ENCODE assay signal across 22 cellular contexts in genomic region chr9:110648698-110649097, GRCh38. TPM values are rescaled to one million over a fixed set of nuclear protein-coding genes. Genes with fewer than 3 reads are reported as not detected.
"Had no signal": no experiment of that assay in that cellular context is flagged by ENCODE, and none has a peak within 500 bp of the region (broad histone marks: within the 10 kb centered on the region; RNA-seq: fewer than 3 reads in every experiment).

No MANE protein-coding gene starts in this region.

- H3K27me3 ChIP-seq: heart left ventricle, transverse colon, uterus had no signal

- H3K4me1 ChIP-seq: heart left ventricle, lower lobe of right lung, uterus had no signal

- H3K27ac ChIP-seq: epithelial cell of prostate, heart left ventricle, lower lobe of right lung had no signal

- DNase-seq: activated CD4-positive, alpha-beta T cell treated with anti-CD3 and anti-CD28 coated beads for 4 hours; activated CD4-positive, alpha-beta T cell treated with anti-CD3 and anti-CD28 coated beads, Interleukin-2, amount 50 U/mL, for 48 hours; activated naive CD4-positive, alpha-beta T cell treated with Interleukin-2 at 50 U/mL for 16 hours; activated naive CD8-positive, alpha-beta T cell treated with anti-CD3 and anti-CD28 coated beads for 36 hours; activated T-cell treated with anti-CD3 and anti-CD28 coated beads, Interleukin-2, amount 50 U/mL, for 48 hours; amniotic stem cell; cerebellar nuclear complex; cortex of kidney; heart left ventricle; islet precursor cell; left colon; lower lobe of right lung; naive thymus-derived CD4-positive, alpha-beta T cell; right cardiac atrium; stimulated activated CD4-positive, alpha-beta T cell treated with anti-CD3 and anti-CD28 coated beads, Interleukin-12 subunit alpha, Interleukin-12 subunit beta, amount 100 ng/mL, for 4 hours; stimulated activated CD4-positive, alpha-beta T cell treated with anti-CD3 and anti-CD28 coated beads, Interleukin-4, amount 100 ng/mL, for 4 hours; T-helper 9 cell; transverse colon; uterus had no signal

- H3K36me3 ChIP-seq: heart left ventricle, lower lobe of right lung, transverse colon, uterus had no signal

- H3K4me3 ChIP-seq: heart left ventricle, lower lobe of right lung, transverse colon, uterus had no signal

- ATAC-seq: heart left ventricle; left colon; lower lobe of right lung; naive thymus-derived CD4-positive, alpha-beta T cell; right cardiac atrium had no signal

- H3K9me3 ChIP-seq: heart left ventricle, lower lobe of right lung, transverse colon, uterus had no signal

RNA-seq across cellular contexts. Expression of gene MUSK, which starts 19.9 kb away (rescaled TPM):
- total RNA-seq: activated naive CD8-positive, alpha-beta T cell treated with anti-CD3 and anti-CD28 coated beads for 36 hours; naive thymus-derived CD4-positive, alpha-beta T cell; neural crest cell; T-helper 1 cell treated with Interleukin-12 subunit alpha and Interleukin-12 subunit beta and Interleukin-4 antibody, amounts not matched to agents 30 ng/mL and 1 ng/mL, for 36 hours had no signal
- polyA plus RNA-seq: naive thymus-derived CD4-positive, alpha-beta T cell had no signal
